ENCODE assay signal across 22 cellular contexts in genomic region chr3:154105218-154105975, GRCh38. TPM values are rescaled to one million over a fixed set of nuclear protein-coding genes. Genes with fewer than 3 reads are reported as not detected.
DNase-seq lines count a peak whose midpoint lies in the region; ATAC-seq and TF ChIP-seq lines count a peak whose summit lies in the region.
"Had no signal": no experiment of that assay in that cellular context is flagged by ENCODE, and none has a peak within 500 bp of the region (broad histone marks: within the 10 kb centered on the region; RNA-seq: fewer than 3 reads in every experiment).

No MANE protein-coding gene starts in this region.

- no peak for TF ChIP-seq POLR2A in stomach (IDR thresholded peaks at IDR 0.05)

- intact Hi-C loops in head of caudate nucleus (cut with DNase I), result no loop called here
- intact Hi-C loops in stomach (cut with DNase I; ENCODE audit: low total_unique reads), result no loop called here

- no peak overlapping the region for H3K27ac ChIP-seq in stomach
- H3K27ac ChIP-seq: BLaER1 treated with 17β-estradiol and CSF1 and Interleukin-3, amounts not matched to agents 10 nM and 100 nM; right atrium auricular region had no signal

- DNase-seq in DMS79 (lab: John Stamatoyannopoulos, UW) (peak; percentile 60), NCI-H82 (lab: John Stamatoyannopoulos, UW) (peak; percentile 43), head of caudate nucleus (peak in 32 of 42 donors; percentile 9 to 77 (median 46)), renal cortical epithelial cell (ENCODE audit: low read depth) (peak; percentile 23), stomach (no peak), G401 (ENCODE audit: low spot score) (no peak)
- DNase-seq: activated CD4-positive, alpha-beta T cell treated with anti-CD3 and anti-CD28 coated beads, Interleukin-2, amount 50 U/mL, for 4 hours; activated CD4-positive, CD25-positive, alpha-beta regulatory T cell; glutamatergic neuron; naive B cell; NCI-H1048; NCI-H1694 treated with DMSO at 0.1 percent for 48 hours; NCI-H446; NK-92 treated with Interleukin-12 subunit alpha and Interleukin-12 subunit beta, amount 100 ng/mL, for 24 hours; SHP77 treated with DMSO at 0.1 percent for 48 hours; stimulated activated CD4-positive, alpha-beta T cell treated with anti-CD3 and anti-CD28 coated beads, Interleukin-12 subunit alpha, Interleukin-12 subunit beta, amount 100 ng/mL, for 4 hours; stimulated activated naive CD8-positive, alpha-beta T cell treated with anti-CD3 and anti-CD28 coated beads, Interleukin-15, amount 100 ng/mL, for 72 hours; T1000 had no signal

- in situ Hi-C loops in G401 (cut with HindIII; ENCODE audit: low sequenced_read_pairs), result no loop called here

- H3K36me3 ChIP-seq in stomach, result no peaks in the 10 kb centered on the region
- H3K36me3 ChIP-seq: BLaER1 treated with 17β-estradiol and CSF1 and Interleukin-3, amounts not matched to agents 10 nM and 100 nM; right atrium auricular region had no signal

- 31 to 49% (median 37%) methylated on average over 4 of the region's 4 CpGs for WGBS in stomach, 5 donors

- no peaks in the 10 kb centered on the region for H3K27me3 ChIP-seq in stomach
- H3K27me3 ChIP-seq: BLaER1 treated with 17β-estradiol and CSF1 and Interleukin-3, amounts not matched to agents 10 nM and 100 nM; right atrium auricular region had no signal

- TF ChIP-seq EP300 in stomach (IDR thresholded peaks at IDR 0.05), result no peak

- H3K4me1 ChIP-seq in stomach, result peaks cover 0 to 10% (median 6%) of the 10 kb centered on the region in 4 donors
- H3K4me1 ChIP-seq: BLaER1 treated with 17β-estradiol and CSF1 and Interleukin-3, amounts not matched to agents 10 nM and 100 nM; right atrium auricular region had no signal

- ATAC-seq in HG02973 (IDR thresholded peaks at IDR 0.05; ENCODE audit: unreplicated experiment) (no peak), HG03097 (IDR thresholded peaks at IDR 0.05; ENCODE audit: low FRiP score, unreplicated experiment) (no peak)
- ATAC-seq: stimulated activated naive CD8-positive, alpha-beta T cell treated with anti-CD3 and anti-CD28 coated beads, Interleukin-15, amount 100 ng/mL, for 72 hours had no signal

- no peak for TF ChIP-seq CTCF in stomach (IDR thresholded peaks at IDR 0.05)

- H3K9me3 ChIP-seq in stomach, result no peaks in the 10 kb centered on the region
- H3K9me3 ChIP-seq: BLaER1 treated with 17β-estradiol and CSF1 and Interleukin-3, amounts not matched to agents 10 nM and 100 nM; right atrium auricular region had no signal

- no peak overlapping the region for H3K4me3 ChIP-seq in stomach
- H3K4me3 ChIP-seq: BLaER1 treated with 17β-estradiol and CSF1 and Interleukin-3, amounts not matched to agents 10 nM and 100 nM; right atrium auricular region had no signal

RNA-seq across cellular contexts. Expression of gene ARHGEF26, which starts 15.8 kb away (rescaled TPM):
- total RNA-seq in renal cortical epithelial cell (under 0.01 and 0.80 TPM in 2 replicates), stomach (10 to 100 TPM; 20.4 to 40.6 (median 24.3) TPM)
- polyA plus RNA-seq in stomach, result 1 to 10 TPM; 3.9 to 6.4 (median 5.1) TPM
- total RNA-seq in G401 (2014; rRNA removed; shearing (Covaris generic)), result 10.6 and 12.8 TPM in 2 replicates

Comparison
In these comparisons a context has a peak if more than half of its experiments do, and no peak if none do; other contexts are left out.
1. DNase-seq: peak in DMS79 (single experiment), NCI-H82 (single experiment), head of caudate nucleus (32 of 42) and renal cortical epithelial cell (single experiment); none in stomach (single experiment) and G401 (single experiment).